In the genomic region with DNA sequence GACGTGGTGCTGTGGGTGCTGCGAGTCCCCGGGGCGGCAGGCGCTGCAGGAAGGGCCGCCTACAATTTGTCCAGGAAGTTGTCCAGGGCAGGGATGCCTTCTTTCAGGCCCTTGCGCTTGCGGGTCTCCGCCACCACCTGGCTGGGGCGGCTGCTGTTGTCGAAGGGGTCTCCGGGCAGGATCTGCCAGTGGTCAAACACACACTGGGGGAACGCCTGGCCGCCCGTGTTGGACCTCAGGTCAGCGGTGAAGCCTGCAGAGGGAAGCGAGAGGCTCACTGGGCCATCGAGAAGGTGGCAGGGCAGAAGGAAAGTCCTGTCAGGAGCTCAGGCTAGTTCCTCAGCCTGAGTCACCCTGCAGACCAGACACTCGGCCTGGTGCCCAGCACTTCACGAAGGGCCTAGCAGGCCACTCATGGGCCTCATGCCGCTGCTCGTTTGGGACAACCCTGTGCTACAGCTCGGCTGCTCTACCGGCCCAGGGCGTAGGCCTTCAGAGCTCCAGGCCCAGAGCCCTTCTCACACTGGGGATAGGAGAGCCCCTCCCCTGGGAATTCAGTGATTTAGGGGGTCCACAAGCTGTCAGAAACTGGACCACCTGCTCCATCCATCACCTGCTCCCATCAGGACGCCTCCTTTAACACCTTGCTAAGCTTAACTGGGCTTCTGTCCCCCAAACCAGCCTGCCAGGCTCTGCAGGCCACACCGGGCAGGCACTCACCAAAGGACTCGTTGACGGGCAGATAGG, we compare ENCODE assay signal across 1 cellular context.
TF ChIP-seq lines count a peak whose summit lies in the region.

No MANE protein-coding gene starts in this region.

TF ChIP-seq in K562, 482 proteins besides CTCF, POLR2A, EP300 and RAD21 (continues in another document):
- TF ChIP-seq FOXK1 (CRISPR knock-in tag; IDR thresholded peaks at IDR 0.05; ENCODE audit: borderline replicate concordance) (no peak), ZFX (CRISPR knock-in tag; IDR thresholded peaks at IDR 0.05) (peak; percentile 7; the same call in 1 of the 2 replicates), RBM25 (IDR thresholded peaks at IDR 0.05; ENCODE audit: low read depth, low read length, severe bottlenecking) (no peak), POLR2B (IDR thresholded peaks at IDR 0.05; ENCODE audit: low read depth, partially characterized antibody) (peak; percentile 5), SUPT5H (IDR thresholded peaks at IDR 0.05) (peak; percentile 39), ARNT (IDR thresholded peaks at IDR 0.05) (no peak), EWSR1 (IDR thresholded peaks at IDR 0.05; ENCODE audit: borderline replicate concordance, low read depth, partially characterized antibody) (no peak), ZNF224 (CRISPR knock-in tag; IDR thresholded peaks at IDR 0.05) (no peak), PHF21A (IDR thresholded peaks at IDR 0.05; ENCODE audit: borderline replicate concordance, low read depth) (no peak), PTTG1 (tag; IDR thresholded peaks at IDR 0.05; ENCODE audit: low read depth) (no peak), ZNF217 (CRISPR knock-in tag; IDR thresholded peaks at IDR 0.05) (no peak), MYNN (IDR thresholded peaks at IDR 0.05) (0 out of 2 replicates have a peak, but pooled peaks have one; percentile 6), MYNN (CRISPR knock-in tag; IDR thresholded peaks at IDR 0.05) (no peak), RBM17 (IDR thresholded peaks at IDR 0.05; ENCODE audit: borderline replicate concordance, low read depth, low read length) (no peak), MEF2D (tag; conservative IDR thresholded peaks at IDR 0.05; ENCODE audit: low read depth) (no peak), ILF3 (IDR thresholded peaks at IDR 0.05; ENCODE audit: borderline replicate concordance) (no peak), SP1 (CRISPR knock-in tag; IDR thresholded peaks at IDR 0.05) (peak; percentile 25; the same call in 1 of the 2 replicates), TAL1 (IDR thresholded peaks at IDR 0.05) (no peak), FOXJ2 (tag; IDR thresholded peaks at IDR 0.05) (no peak), HMG20A (CRISPR knock-in tag; conservative IDR thresholded peaks at IDR 0.05) (no peak), ZNF134 (CRISPR knock-in tag; conservative IDR thresholded peaks at IDR 0.05) (no peak), RBM14 (IDR thresholded peaks at IDR 0.05; ENCODE audit: borderline replicate concordance, insufficient read depth, low read depth, low read length) (0 out of 2 replicates have a peak, but pooled peaks have one; percentile 11), TRIM24 (IDR thresholded peaks at IDR 0.05) (no peak), FOSL1 (tag; conservative IDR thresholded peaks at IDR 0.05) (no peak), LCOR (CRISPR knock-in tag; IDR thresholded peaks at IDR 0.05) (0 out of 2 replicates have a peak, but pooled peaks have one; percentile 14), NCOR1 (IDR thresholded peaks at IDR 0.05) (no peak), CREBBP (IDR thresholded peaks at IDR 0.05; ENCODE audit: low read depth, low read length) (no peak), RCOR1 (IDR thresholded peaks at IDR 0.05; ENCODE audit: borderline replicate concordance in 1 of 2, low read depth in 2 of 2, low read length in 2 of 2) (no peak), ZNF41 (CRISPR knock-in tag; conservative IDR thresholded peaks at IDR 0.05) (no peak)
- TF ChIP-seq, protein P1, sequence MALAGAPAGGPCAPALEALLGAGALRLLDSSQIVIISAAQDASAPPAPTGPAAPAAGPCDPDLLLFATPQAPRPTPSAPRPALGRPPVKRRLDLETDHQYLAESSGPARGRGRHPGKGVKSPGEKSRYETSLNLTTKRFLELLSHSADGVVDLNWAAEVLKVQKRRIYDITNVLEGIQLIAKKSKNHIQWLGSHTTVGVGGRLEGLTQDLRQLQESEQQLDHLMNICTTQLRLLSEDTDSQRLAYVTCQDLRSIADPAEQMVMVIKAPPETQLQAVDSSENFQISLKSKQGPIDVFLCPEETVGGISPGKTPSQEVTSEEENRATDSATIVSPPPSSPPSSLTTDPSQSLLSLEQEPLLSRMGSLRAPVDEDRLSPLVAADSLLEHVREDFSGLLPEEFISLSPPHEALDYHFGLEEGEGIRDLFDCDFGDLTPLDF (CRISPR knock-in tag; IDR thresholded peaks at IDR 0.05) = peak; percentile 46; the same call in 1 of the 2 replicates
- TF ChIP-seq, protein P2, sequence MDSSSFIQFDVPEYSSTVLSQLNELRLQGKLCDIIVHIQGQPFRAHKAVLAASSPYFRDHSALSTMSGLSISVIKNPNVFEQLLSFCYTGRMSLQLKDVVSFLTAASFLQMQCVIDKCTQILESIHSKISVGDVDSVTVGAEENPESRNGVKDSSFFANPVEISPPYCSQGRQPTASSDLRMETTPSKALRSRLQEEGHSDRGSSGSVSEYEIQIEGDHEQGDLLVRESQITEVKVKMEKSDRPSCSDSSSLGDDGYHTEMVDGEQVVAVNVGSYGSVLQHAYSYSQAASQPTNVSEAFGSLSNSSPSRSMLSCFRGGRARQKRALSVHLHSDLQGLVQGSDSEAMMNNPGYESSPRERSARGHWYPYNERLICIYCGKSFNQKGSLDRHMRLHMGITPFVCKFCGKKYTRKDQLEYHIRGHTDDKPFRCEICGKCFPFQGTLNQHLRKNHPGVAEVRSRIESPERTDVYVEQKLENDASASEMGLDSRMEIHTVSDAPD (CRISPR knock-in tag; IDR thresholded peaks at IDR 0.05) = no peak
- TF ChIP-seq, protein P3, sequence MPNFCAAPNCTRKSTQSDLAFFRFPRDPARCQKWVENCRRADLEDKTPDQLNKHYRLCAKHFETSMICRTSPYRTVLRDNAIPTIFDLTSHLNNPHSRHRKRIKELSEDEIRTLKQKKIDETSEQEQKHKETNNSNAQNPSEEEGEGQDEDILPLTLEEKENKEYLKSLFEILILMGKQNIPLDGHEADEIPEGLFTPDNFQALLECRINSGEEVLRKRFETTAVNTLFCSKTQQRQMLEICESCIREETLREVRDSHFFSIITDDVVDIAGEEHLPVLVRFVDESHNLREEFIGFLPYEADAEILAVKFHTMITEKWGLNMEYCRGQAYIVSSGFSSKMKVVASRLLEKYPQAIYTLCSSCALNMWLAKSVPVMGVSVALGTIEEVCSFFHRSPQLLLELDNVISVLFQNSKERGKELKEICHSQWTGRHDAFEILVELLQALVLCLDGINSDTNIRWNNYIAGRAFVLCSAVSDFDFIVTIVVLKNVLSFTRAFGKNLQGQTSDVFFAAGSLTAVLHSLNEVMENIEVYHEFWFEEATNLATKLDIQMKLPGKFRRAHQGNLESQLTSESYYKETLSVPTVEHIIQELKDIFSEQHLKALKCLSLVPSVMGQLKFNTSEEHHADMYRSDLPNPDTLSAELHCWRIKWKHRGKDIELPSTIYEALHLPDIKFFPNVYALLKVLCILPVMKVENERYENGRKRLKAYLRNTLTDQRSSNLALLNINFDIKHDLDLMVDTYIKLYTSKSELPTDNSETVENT (CRISPR knock-in tag; IDR thresholded peaks at IDR 0.05) = peak; percentile 7; the same call in 1 of the 2 replicates
- TF ChIP-seq, protein P4, sequence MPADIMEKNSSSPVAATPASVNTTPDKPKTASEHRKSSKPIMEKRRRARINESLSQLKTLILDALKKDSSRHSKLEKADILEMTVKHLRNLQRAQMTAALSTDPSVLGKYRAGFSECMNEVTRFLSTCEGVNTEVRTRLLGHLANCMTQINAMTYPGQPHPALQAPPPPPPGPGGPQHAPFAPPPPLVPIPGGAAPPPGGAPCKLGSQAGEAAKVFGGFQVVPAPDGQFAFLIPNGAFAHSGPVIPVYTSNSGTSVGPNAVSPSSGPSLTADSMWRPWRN (IDR thresholded peaks at IDR 0.05; ENCODE audit: low read depth) = no peak
- TF ChIP-seq, protein P5, sequence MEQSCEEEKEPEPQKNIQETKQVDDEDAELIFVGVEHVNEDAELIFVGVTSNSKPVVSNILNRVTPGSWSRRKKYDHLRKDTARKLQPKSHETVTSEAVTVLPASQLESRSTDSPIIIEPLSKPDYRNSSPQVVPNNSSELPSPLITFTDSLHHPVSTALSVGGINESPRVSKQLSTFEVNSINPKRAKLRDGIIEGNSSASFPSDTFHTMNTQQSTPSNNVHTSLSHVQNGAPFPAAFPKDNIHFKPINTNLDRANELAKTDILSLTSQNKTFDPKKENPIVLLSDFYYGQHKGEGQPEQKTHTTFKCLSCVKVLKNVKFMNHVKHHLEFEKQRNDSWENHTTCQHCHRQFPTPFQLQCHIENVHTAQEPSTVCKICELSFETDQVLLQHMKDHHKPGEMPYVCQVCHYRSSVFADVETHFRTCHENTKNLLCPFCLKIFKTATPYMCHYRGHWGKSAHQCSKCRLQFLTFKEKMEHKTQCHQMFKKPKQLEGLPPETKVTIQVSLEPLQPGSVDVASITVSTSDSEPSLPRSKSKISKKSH (CRISPR knock-in tag; IDR thresholded peaks at IDR 0.05) = no peak
- TF ChIP-seq, protein P6, sequence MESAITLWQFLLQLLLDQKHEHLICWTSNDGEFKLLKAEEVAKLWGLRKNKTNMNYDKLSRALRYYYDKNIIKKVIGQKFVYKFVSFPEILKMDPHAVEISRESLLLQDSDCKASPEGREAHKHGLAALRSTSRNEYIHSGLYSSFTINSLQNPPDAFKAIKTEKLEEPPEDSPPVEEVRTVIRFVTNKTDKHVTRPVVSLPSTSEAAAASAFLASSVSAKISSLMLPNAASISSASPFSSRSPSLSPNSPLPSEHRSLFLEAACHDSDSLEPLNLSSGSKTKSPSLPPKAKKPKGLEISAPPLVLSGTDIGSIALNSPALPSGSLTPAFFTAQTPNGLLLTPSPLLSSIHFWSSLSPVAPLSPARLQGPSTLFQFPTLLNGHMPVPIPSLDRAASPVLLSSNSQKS (CRISPR knock-in tag; IDR thresholded peaks at IDR 0.05) = no peak
- TF ChIP-seq, protein P7, sequence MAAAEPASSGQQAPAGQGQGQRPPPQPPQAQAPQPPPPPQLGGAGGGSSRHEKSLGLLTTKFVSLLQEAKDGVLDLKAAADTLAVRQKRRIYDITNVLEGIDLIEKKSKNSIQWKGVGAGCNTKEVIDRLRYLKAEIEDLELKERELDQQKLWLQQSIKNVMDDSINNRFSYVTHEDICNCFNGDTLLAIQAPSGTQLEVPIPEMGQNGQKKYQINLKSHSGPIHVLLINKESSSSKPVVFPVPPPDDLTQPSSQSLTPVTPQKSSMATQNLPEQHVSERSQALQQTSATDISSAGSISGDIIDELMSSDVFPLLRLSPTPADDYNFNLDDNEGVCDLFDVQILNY (CRISPR knock-in tag; IDR thresholded peaks at IDR 0.05) = 0 out of 2 replicates have a peak, but pooled peaks have one; percentile 20
- TF ChIP-seq, protein P8, sequence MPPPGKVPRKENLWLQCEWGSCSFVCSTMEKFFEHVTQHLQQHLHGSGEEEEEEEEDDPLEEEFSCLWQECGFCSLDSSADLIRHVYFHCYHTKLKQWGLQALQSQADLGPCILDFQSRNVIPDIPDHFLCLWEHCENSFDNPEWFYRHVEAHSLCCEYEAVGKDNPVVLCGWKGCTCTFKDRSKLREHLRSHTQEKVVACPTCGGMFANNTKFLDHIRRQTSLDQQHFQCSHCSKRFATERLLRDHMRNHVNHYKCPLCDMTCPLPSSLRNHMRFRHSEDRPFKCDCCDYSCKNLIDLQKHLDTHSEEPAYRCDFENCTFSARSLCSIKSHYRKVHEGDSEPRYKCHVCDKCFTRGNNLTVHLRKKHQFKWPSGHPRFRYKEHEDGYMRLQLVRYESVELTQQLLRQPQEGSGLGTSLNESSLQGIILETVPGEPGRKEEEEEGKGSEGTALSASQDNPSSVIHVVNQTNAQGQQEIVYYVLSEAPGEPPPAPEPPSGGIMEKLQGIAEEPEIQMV (tag; conservative IDR thresholded peaks at IDR 0.05; ENCODE audit: low read depth) = no peak
- TF ChIP-seq, protein P9, sequence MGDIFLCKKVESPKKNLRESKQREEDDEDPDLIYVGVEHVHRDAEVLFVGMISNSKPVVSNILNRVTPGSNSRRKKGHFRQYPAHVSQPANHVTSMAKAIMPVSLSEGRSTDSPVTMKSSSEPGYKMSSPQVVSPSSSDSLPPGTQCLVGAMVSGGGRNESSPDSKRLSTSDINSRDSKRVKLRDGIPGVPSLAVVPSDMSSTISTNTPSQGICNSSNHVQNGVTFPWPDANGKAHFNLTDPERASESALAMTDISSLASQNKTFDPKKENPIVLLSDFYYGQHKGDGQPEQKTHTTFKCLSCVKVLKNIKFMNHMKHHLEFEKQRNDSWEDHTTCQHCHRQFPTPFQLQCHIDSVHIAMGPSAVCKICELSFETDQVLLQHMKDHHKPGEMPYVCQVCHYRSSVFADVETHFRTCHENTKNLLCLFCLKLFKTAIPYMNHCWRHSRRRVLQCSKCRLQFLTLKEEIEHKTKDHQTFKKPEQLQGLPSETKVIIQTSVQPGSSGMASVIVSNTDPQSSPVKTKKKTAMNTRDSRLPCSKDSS (IDR thresholded peaks at IDR 0.05; ENCODE audit: low read depth, partially characterized antibody) = no peak
- TF ChIP-seq, protein P10, sequence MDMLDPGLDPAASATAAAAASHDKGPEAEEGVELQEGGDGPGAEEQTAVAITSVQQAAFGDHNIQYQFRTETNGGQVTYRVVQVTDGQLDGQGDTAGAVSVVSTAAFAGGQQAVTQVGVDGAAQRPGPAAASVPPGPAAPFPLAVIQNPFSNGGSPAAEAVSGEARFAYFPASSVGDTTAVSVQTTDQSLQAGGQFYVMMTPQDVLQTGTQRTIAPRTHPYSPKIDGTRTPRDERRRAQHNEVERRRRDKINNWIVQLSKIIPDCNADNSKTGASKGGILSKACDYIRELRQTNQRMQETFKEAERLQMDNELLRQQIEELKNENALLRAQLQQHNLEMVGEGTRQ (CRISPR knock-in tag; IDR thresholded peaks at IDR 0.05) = no peak
- TF ChIP-seq, protein P11, sequence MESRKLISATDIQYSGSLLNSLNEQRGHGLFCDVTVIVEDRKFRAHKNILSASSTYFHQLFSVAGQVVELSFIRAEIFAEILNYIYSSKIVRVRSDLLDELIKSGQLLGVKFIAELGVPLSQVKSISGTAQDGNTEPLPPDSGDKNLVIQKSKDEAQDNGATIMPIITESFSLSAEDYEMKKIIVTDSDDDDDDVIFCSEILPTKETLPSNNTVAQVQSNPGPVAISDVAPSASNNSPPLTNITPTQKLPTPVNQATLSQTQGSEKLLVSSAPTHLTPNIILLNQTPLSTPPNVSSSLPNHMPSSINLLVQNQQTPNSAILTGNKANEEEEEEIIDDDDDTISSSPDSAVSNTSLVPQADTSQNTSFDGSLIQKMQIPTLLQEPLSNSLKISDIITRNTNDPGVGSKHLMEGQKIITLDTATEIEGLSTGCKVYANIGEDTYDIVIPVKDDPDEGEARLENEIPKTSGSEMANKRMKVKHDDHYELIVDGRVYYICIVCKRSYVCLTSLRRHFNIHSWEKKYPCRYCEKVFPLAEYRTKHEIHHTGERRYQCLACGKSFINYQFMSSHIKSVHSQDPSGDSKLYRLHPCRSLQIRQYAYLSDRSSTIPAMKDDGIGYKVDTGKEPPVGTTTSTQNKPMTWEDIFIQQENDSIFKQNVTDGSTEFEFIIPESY (CRISPR knock-in tag; IDR thresholded peaks at IDR 0.05) = 0 out of 2 replicates have a peak, but pooled peaks have one; percentile 48
- TF ChIP-seq, protein P12, sequence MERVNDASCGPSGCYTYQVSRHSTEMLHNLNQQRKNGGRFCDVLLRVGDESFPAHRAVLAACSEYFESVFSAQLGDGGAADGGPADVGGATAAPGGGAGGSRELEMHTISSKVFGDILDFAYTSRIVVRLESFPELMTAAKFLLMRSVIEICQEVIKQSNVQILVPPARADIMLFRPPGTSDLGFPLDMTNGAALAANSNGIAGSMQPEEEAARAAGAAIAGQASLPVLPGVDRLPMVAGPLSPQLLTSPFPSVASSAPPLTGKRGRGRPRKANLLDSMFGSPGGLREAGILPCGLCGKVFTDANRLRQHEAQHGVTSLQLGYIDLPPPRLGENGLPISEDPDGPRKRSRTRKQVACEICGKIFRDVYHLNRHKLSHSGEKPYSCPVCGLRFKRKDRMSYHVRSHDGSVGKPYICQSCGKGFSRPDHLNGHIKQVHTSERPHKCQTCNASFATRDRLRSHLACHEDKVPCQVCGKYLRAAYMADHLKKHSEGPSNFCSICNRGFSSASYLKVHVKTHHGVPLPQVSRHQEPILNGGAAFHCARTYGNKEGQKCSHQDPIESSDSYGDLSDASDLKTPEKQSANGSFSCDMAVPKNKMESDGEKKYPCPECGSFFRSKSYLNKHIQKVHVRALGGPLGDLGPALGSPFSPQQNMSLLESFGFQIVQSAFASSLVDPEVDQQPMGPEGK (CRISPR knock-in tag; IDR thresholded peaks at IDR 0.05; ENCODE audit: borderline replicate concordance) = no peak
